In the genomic region with DNA sequence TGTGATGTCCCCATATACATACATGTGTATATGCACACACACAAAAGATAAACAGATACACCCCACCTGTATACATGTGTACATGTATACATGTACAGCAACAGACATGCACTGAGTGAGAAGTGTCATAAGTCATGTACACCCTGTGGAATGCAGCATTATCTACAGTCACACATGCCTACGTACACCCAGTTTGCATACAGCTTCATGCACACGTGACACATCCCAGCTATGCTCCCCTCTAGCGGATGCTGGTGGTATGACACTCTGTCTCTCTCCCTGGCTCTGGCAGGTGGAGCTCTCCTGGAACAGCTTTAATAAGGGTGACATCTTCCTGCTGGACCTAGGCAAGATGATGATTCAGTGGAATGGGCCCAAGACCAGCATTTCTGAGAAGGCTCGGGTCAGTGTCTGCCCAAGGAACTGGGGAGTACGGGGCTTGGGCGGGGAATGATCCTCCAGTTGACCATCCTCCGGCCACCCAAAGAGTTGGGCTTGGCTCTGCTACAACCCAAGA, we compare ENCODE assay signal across 8 cellular contexts. TPM values are rescaled to one million over a fixed set of nuclear protein-coding genes. Genes with fewer than 3 reads are reported as not detected.
DNase-seq lines count a peak whose midpoint lies in the region; ATAC-seq and TF ChIP-seq lines count a peak whose summit lies in the region.

No MANE protein-coding gene starts in this region.

- H3K4me3 ChIP-seq in lower leg skin (ENCODE audit: low read depth, poor library complexity, severe bottlenecking) = no peak overlapping the region

- TF ChIP-seq POLR2A in lower leg skin (IDR thresholded peaks at IDR 0.05) = no peak

- peak in 1 of 3 donors; percentile 80 for TF ChIP-seq CTCF in lower leg skin (IDR thresholded peaks at IDR 0.05)

- DNase-seq in AG08395 (ENCODE audit: low spot score) = peak; percentile 78
- peak; percentile 13 for DNase-seq in NCI-H2227 treated with DMSO at 0.1 percent for 48 hours (lab: John Stamatoyannopoulos, UW)
- peak; percentile 79 for DNase-seq in cerebellar cortex (ENCODE audit: low spot score)
- DNase-seq in lower leg skin (ENCODE audit: low spot score in 2 of 2) = peak; percentile 81 to 94
- DNase-seq in stimulated activated CD4-positive, alpha-beta T cell treated with anti-CD3 and anti-CD28 coated beads, TNF-alpha, amount 100 ng/mL, for 48 hours (ENCODE audit: low read depth in 3 of 3) = peak; percentile 61 to 79 (median 76)

- ATAC-seq in GM18519 (IDR thresholded peaks at IDR 0.05; ENCODE audit: low FRiP score, unreplicated experiment) = peak; percentile 69
- ATAC-seq in HG03045 (IDR thresholded peaks at IDR 0.05; ENCODE audit: unreplicated experiment) = peak; percentile 53
- ATAC-seq in activated CD4-positive, CD25-positive, alpha-beta regulatory T cell treated with anti-CD3 and anti-CD28 coated beads, Interleukin-2, amount 50 U/mL, for 24 hours = peak; percentile 57 to 60

- 41 to 45% methylated on average over 7 of the region's 7 CpGs for WGBS in lower leg skin, 2 donors

- intact Hi-C loops in lower leg skin (cut with DNase I; ENCODE audit: low total_unique reads) = no loop called here

RNA-seq across cellular contexts. Expression of a gene that starts 6.3 kb away (rescaled TPM):
- total RNA-seq in lower leg skin = 10 to 100 TPM in 3 of 4 donors, 1 to 10 TPM in 1; 8.9 to 20.1 (median 18.0) TPM

RNA-seq across cellular contexts. Expression of a gene that starts 32.6 kb away (rescaled TPM):
- 10 to 100 TPM; 30.2 to 55.4 (median 43.8) TPM for total RNA-seq in lower leg skin

RNA-seq across cellular contexts. Expression of a gene that starts 42.2 kb away (rescaled TPM):
- 1 to 10 TPM in 1 of 4 donors, under 1 TPM in 3; 0.08 to 2.9 (median 0.57) TPM for total RNA-seq in lower leg skin

Comparison
In these comparisons a context has a peak if more than half of its experiments do, and no peak if none do; other contexts are left out.
1. DNase-seq: peak in every context shown above with its lines; median percentile 88 in lower leg skin; 79 in cerebellar cortex; 78 in AG08395; 76 in stimulated activated CD4-positive, alpha-beta T cell treated with anti-CD3 and anti-CD28 coated beads, TNF-alpha, amount 100 ng/mL, for 48 hours; 13 in NCI-H2227 treated with DMSO at 0.1 percent for 48 hours.